In the genomic region with DNA sequence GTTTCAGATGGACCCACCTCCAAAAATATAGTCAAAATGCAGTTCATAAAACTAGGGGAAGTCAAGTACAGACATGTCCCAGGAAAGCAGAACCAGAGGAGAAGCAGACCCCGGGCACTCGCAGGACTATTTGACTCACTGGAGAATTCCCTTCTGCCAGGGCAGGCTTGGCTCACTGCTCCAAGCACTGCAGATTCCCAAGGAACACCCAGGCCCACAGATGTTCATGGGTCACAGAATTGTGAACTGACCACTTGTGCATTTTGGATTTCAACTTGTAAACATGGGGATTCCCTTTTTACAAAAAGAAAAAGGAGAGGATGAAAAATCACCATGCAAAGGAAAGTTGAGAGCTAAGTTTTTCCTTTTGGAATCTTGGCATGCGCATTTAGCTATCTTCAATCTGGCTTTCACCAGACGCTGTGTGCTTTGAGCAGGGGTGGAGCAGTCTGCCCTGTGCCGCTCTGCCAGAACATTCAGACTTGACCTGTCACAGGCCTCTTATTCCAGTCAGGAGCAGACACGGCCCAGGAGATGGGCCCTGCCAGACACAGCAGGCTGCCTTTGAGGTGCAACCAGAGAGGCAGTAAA, we compare ENCODE assay signal across 8 cellular contexts.
DNase-seq lines count a peak whose midpoint lies in the region; ATAC-seq and TF ChIP-seq lines count a peak whose summit lies in the region.

No MANE protein-coding gene starts in this region.

- no peaks in the 10 kb centered on the region for H3K27me3 Mint-ChIP-seq in mesothelial cell of epicardium (ENCODE audit: low read depth)

- no peak for TF ChIP-seq CTCF in mesothelial cell of epicardium (IDR thresholded peaks at IDR 0.05; ENCODE audit: unreplicated experiment)

- no peaks in the 10 kb centered on the region for H3K9me3 ChIP-seq in aorta (ENCODE audit: control insufficient read depth, low read length)

- H3K36me3 Mint-ChIP-seq in mesothelial cell of epicardium, result no peaks in the 10 kb centered on the region

- no peak overlapping the region for H3K4me3 Mint-ChIP-seq in mesothelial cell of epicardium

- H3K4me1 ChIP-seq in aorta (ENCODE audit: control insufficient read depth in 1 of 2, insufficient read depth in 2 of 2, low read length in 2 of 2), result peaks cover 5 to 10% of the 10 kb centered on the region in 2 donors

- H3K27ac ChIP-seq in caudate nucleus (ENCODE audit: low read depth, low read length) (peak overlapping the region; percentile 53), aorta (ENCODE audit: low read depth in 1 of 2, low read length in 2 of 2) (peak overlapping the region in 1 of 2 donors; percentile 98)

- peak overlapping the region; percentile 79 for H3K27ac Mint-ChIP-seq in mesothelial cell of epicardium

- H3K4me1 Mint-ChIP-seq in mesothelial cell of epicardium, result peaks cover 37% of the 10 kb centered on the region

- ATAC-seq in Right ventricle myocardium inferior, result peak; percentile 97
- peak; percentile 72 for ATAC-seq in aorta (ENCODE audit: low FRiP score)
- no peak for ATAC-seq in HG03469 (IDR thresholded peaks at IDR 0.05; ENCODE audit: unreplicated experiment)

- H3K9me3 Mint-ChIP-seq in mesothelial cell of epicardium, result no peaks in the 10 kb centered on the region

- WGBS in aorta, 2 donors, result 1 to 7% methylated on average over 6 of the region's 6 CpGs

- no peak overlapping the region for H3K4me3 ChIP-seq in aorta (ENCODE audit: low read length in 2 of 2)

- peak; percentile 77 for DNase-seq in Right ventricle myocardium inferior (ENCODE audit: missing footprints)
- no peak for DNase-seq in cardiac septum (ENCODE audit: low spot score)
- DNase-seq in caudate nucleus (lab: John Stamatoyannopoulos, UW), result peak in 3 of 61 donors; percentile 1 to 17 (median 11)
- DNase-seq in mesothelial cell of epicardium (ENCODE audit: low spot score in 2 of 2, unreplicated experiment in 2 of 2), result no peak
- peak; percentile 78 to 82 for DNase-seq in aorta
- DNase-seq in erythroblast (lab: John Stamatoyannopoulos, UW), result no peak
- DNase-seq in HuH-7.5 (ENCODE audit: low spot score), result no peak

- H3K27me3 ChIP-seq in aorta (ENCODE audit: control insufficient read depth in 1 of 2, insufficient read depth in 2 of 2, low read length in 1 of 2), result no peaks in the 10 kb centered on the region

- TF ChIP-seq POLR2A in erythroblast (IDR thresholded peaks at IDR 0.05; ENCODE audit: low read length), result no peak

- no peaks in the 10 kb centered on the region for H3K36me3 ChIP-seq in aorta (ENCODE audit: control insufficient read depth in 1 of 2, insufficient read depth in 2 of 2, low read length in 1 of 2)

- intact Hi-C loops in Right ventricle myocardium inferior (cut with DNase I), result loop anchor here (5.0 kb wide), 2 partner anchors 48 to 437 kb away; no protein-coding TSS in a partner anchor
- intact Hi-C loops in cardiac septum (cut with DNase I), result loop anchor here (5.0 kb wide), 1 partner anchor 53 kb away; no protein-coding TSS in a partner anchor
- intact Hi-C loops in aorta (cut with DNase I), result loop anchor here (2.0 to 10.0 kb wide), 6 partner anchors 43 to 437 kb away; partner anchors contain the start of gene TAB2 (in 1 of the 2)

Comparison
In these comparisons a context has a peak if more than half of its experiments do, and no peak if none do; other contexts are left out.
1. DNase-seq: peak in Right ventricle myocardium inferior (single experiment) and aorta (2 of 2); none in cardiac septum (single experiment), mesothelial cell of epicardium (0 of 2), erythroblast (0 of 2) and HuH-7.5 (single experiment).